Comparison of ENCODE assay signal across 19 cellular contexts in the genomic region with DNA sequence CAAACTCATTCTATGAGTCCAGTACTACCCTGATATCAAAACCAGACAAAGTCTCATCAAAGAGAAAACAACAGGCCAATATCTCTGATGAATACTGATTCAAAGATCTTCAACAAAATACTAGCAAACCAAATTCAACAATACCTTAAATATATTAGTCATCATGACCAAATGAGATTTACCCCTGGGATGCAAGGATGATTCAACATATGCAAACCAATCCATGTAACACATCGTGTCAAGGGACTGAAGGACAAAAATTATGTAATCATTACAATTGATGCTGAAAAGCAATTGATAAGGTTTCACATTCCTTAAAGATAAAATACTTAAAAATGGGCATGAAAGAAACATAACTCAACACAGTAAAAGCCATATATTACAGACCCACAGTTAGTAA.
DNase-seq lines count a peak whose midpoint lies in the region; ATAC-seq, FAIRE-seq and TF ChIP-seq lines count a peak whose summit lies in the region.
"Had no signal": no experiment of that assay in that cellular context is flagged by ENCODE, and none has a peak within 500 bp of the region (broad histone marks: within the 10 kb centered on the region; RNA-seq: fewer than 3 reads in every experiment).

No MANE protein-coding gene starts in this region.

- CTCF ChIA-PET in PC-3 (lab: Charles Lee) = no interaction called here

- no peak overlapping the region for H3K27ac ChIP-seq in PC-3 (ENCODE audit: low read length)

- no peak overlapping the region for H3K27ac Mint-ChIP-seq in naive thymus-derived CD8-positive, alpha-beta T cell

- no peaks in the 10 kb centered on the region for H3K9me3 ChIP-seq in PC-3 (ENCODE audit: low read length)

- H3K27me3 ChIP-seq in PC-3 (ENCODE audit: low read length) (no peaks in the 10 kb centered on the region), bronchial epithelial cell (ENCODE audit: control insufficient read depth, insufficient read depth, low read length) (no peaks in the 10 kb centered on the region)

- H3K9me3 Mint-ChIP-seq in naive thymus-derived CD8-positive, alpha-beta T cell = peaks cover 0 to 23% (median 7%) of the 10 kb centered on the region in 9 donors

- no peak overlapping the region for H2AFZ ChIP-seq in PC-3 (ENCODE audit: low read length)

- H3K4me2 ChIP-seq in PC-3 (ENCODE audit: low read length) = no peak overlapping the region

- FAIRE-seq in bronchial epithelial cell (lab: Jason Lieb, UNC) (no peak), H54 (lab: Jason Lieb, UNC) (no peak)
- FAIRE-seq: GM12891, GM18507 had no signal

- no peak for TF ChIP-seq POLR2A in H54 (IDR thresholded peaks at IDR 0.05; ENCODE audit: low read depth, low read length)

- no peaks in the 10 kb centered on the region for H3K36me3 Mint-ChIP-seq in naive thymus-derived CD8-positive, alpha-beta T cell
- H3K36me3 Mint-ChIP-seq: CD4-positive, alpha-beta memory T cell had no signal

- no peak overlapping the region for H3K4me3 Mint-ChIP-seq in naive thymus-derived CD8-positive, alpha-beta T cell
- H3K4me3 Mint-ChIP-seq: CD4-positive, alpha-beta memory T cell had no signal

- H3K36me3 ChIP-seq in PC-3 (ENCODE audit: low read depth, low read length) (no peaks in the 10 kb centered on the region), bronchial epithelial cell (ENCODE audit: control insufficient read depth, insufficient read depth, low read length) (no peaks in the 10 kb centered on the region)

- no peaks in the 10 kb centered on the region for H4K20me1 ChIP-seq in PC-3 (ENCODE audit: low read length)

- ATAC-seq in PC-3 = peak; percentile 35; the same call in 1 of the 2 replicates
- ATAC-seq in naive thymus-derived CD8-positive, alpha-beta T cell = no peak

- no TSS peak for BruUV-seq in PC-3 (replicated peaks; lab: Mats Ljungman, UMichigan)

- H3K27me3 Mint-ChIP-seq in naive thymus-derived CD8-positive, alpha-beta T cell = no peaks in the 10 kb centered on the region
- H3K27me3 Mint-ChIP-seq: CD4-positive, alpha-beta memory T cell had no signal

- no peaks in the 10 kb centered on the region for H3K9me2 ChIP-seq in PC-3 (replicated peaks; ENCODE audit: low read length)

- POLR2A ChIA-PET in PC-3 (lab: Charles Lee; ENCODE audit: unreplicated experiment) = no interaction called here
- POLR2A ChIA-PET in naive thymus-derived CD8-positive, alpha-beta T cell (lab: Charles Lee) = no interaction called here

- peak; percentile 37 for DNase-seq in HS-5 (ENCODE audit: low read depth)
- DNase-seq in PC-3 = peak; percentile 63
- peak; percentile 2 for DNase-seq in bronchial epithelial cell (ENCODE audit: low read depth)
- DNase-seq in naive thymus-derived CD8-positive, alpha-beta T cell = no peak
- no peak for DNase-seq in NCI-H524 treated with DMSO at 0.1 percent for 48 hours (lab: John Stamatoyannopoulos, UW)
- no peak for DNase-seq in H54 (ENCODE audit: insufficient read length, low spot score)
- DNase-seq: C1 segment of cervical spinal cord; Calu3; CD4-positive, alpha-beta memory T cell; COR-L47; DMS153; DND-41; EL; GF-D8; GOT3; H7; HCEC 1CT had no signal

- intact Hi-C loops in PC-3 (cut with micrococcal nuclease) = loop anchor here (10.0 kb wide), 1 partner anchor 237 kb away; no protein-coding TSS in a partner anchor

- no peaks in the 10 kb centered on the region for H3K4me1 Mint-ChIP-seq in naive thymus-derived CD8-positive, alpha-beta T cell
- H3K4me1 Mint-ChIP-seq: CD4-positive, alpha-beta memory T cell had no signal

- H3K4me3 ChIP-seq in PC-3 (ENCODE audit: low read length) (no peak overlapping the region), bronchial epithelial cell (ENCODE audit: low read depth, low read length) (no peak overlapping the region)

- H3K9ac ChIP-seq in PC-3 (ENCODE audit: low read length) = no peak overlapping the region

- TF ChIP-seq CTCF in PC-3 (conservative IDR thresholded peaks at IDR 0.05; ENCODE audit: low read depth, low read length) = no peak
- no peak for TF ChIP-seq CTCF in bronchial epithelial cell (IDR thresholded peaks at IDR 0.05; ENCODE audit: insufficient read depth, low read length, severe bottlenecking)

- peaks cover 20% of the 10 kb centered on the region for H3K4me1 ChIP-seq in PC-3 (ENCODE audit: insufficient read depth, low read length)

- H3K79me2 ChIP-seq in PC-3 (ENCODE audit: low read length) = no peaks in the 10 kb centered on the region

- peaks cover 6% of the 10 kb centered on the region for H3F3A ChIP-seq in PC-3 (ENCODE audit: low read length, unreplicated experiment)

Comparison
In these comparisons a context has a peak if more than half of its experiments do, and no peak if none do; other contexts are left out.
1. DNase-seq: peak in HS-5 (single experiment), PC-3 (single experiment) and bronchial epithelial cell (single experiment); none in naive thymus-derived CD8-positive, alpha-beta T cell (0 of 10), NCI-H524 treated with DMSO at 0.1 percent for 48 hours (single experiment) and H54 (single experiment).